Comparison of ENCODE assay signal across 8 cellular contexts in the genomic region with DNA sequence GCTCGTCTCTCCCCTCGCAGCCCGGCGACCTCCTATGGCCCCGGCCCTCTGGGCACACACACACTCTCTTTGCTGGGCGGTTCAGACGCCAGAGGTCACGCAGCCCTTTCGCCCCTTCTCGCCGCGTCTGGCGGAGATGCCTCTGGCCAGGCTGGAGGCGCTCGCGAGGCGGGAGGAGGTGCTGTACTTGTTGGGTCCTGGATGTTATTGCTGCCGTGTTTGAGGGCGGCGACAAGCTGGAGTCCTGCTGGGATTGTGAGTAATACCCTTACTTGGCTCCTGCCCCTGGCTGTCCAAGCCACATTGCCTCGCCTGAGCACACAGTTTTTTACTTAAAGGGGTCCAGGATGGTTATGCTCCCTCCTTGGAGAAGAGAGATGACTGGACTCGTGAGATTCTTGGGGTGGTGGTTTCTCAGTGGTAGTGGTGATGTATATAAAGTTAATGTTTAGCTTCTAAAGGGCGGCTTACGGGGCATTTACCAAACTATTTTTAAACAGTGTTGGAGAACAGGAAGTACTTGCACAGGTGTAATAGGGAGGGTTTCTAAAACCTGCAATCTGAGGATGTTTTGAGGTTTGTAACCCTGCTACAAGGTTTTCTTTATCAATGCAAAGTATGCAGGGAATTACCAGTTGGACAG. TPM values are rescaled to one million over a fixed set of nuclear protein-coding genes. Genes with fewer than 3 reads are reported as not detected.
DNase-seq lines count a peak whose midpoint lies in the region; ATAC-seq and TF ChIP-seq lines count a peak whose summit lies in the region.

No MANE protein-coding gene starts in this region.

- H3K9me2 ChIP-seq in PC-3 (replicated peaks; ENCODE audit: low read length): 0 out of 2 replicates have a peak, but pooled peaks cover 6% of the 10 kb centered on the region

- ATAC-seq in GM21390 (IDR thresholded peaks at IDR 0.05; ENCODE audit: unreplicated experiment): peak; percentile 51
- peak; percentile 67 for ATAC-seq in PC-3
- ATAC-seq in naive B cell (ENCODE audit: low read depth in 2 of 2): peak; percentile 40 to 50
- peak; percentile 66 to 67 for ATAC-seq in stimulated activated naive B cell treated with anti-CD40 and anti-IgM and Interleukin-4, amounts not matched to agents 10 μg/mL and 1 μg/mL and 100 μg/mL, for 72 hours (replicated peaks)

- H4K20me1 ChIP-seq in PC-3 (ENCODE audit: low read length): peaks cover 12% of the 10 kb centered on the region
- H4K20me1 ChIP-seq in fibroblast of lung (ENCODE audit: control insufficient read depth, extremely low read depth, insufficient read depth, low read length): no peaks in the 10 kb centered on the region

- peak overlapping the region; percentile 57 for H3K27ac ChIP-seq in PC-3 (ENCODE audit: low read length)
- H3K27ac ChIP-seq in fibroblast of lung (ENCODE audit: insufficient read depth, low read length): peak overlapping the region; percentile 89

- BruUV-seq in PC-3 (replicated peaks; lab: Mats Ljungman, UMichigan): TSS peak; percentile 75

- peak; percentile 88 for DNase-seq in Caki2 (ENCODE audit: low read depth)
- DNase-seq in HT1080 (ENCODE audit: low read depth): peak; percentile 96
- peak; percentile 78 for DNase-seq in PC-3
- peak; percentile 54 for DNase-seq in activated T-helper 1 cell treated with anti-CD3 and anti-CD28 coated beads, Interleukin-12 subunit alpha, Interleukin-12 subunit beta, Interleukin-2, Interleukin-4 antibody, amounts not matched to agents 30 ng/mL and 10 ng/mL and 1 ng/mL, durations not matched to agents 14 hours and 24 hours and 36 hours (ENCODE audit: low spot score)
- peak; percentile 93 to 95 for DNase-seq in fibroblast of lung (ENCODE audit: low read depth in 2 of 2)
- no peak for DNase-seq in naive B cell
- peak; percentile 71 for DNase-seq in stimulated activated naive B cell treated with anti-CD40 and anti-IgM and Interleukin-4, amounts not matched to agents 10 μg/mL and 1 μg/mL and 100 μg/mL, for 72 hours

- TF ChIP-seq CTCF in PC-3 (conservative IDR thresholded peaks at IDR 0.05; ENCODE audit: low read depth, low read length): peak; percentile 50
- peak; percentile 29 to 40 for TF ChIP-seq CTCF in fibroblast of lung (conservative IDR thresholded peaks at IDR 0.05 in 1 of 2, IDR thresholded peaks at IDR 0.05 in 1 of 2; ENCODE audit: low read depth in 1 of 2, low read length in 2 of 2)

- H3K4me1 ChIP-seq in PC-3 (ENCODE audit: insufficient read depth, low read length): peaks cover 28% of the 10 kb centered on the region
- peaks cover 14% of the 10 kb centered on the region for H3K4me1 ChIP-seq in fibroblast of lung (ENCODE audit: control insufficient read depth, extremely low read depth, insufficient read depth, low read length)

- no peaks in the 10 kb centered on the region for H3K9me3 Mint-ChIP-seq in activated T-helper 1 cell treated with anti-CD3 and anti-CD28 coated beads, Interleukin-12 subunit alpha, Interleukin-12 subunit beta, Interleukin-2, Interleukin-4 antibody, amounts not matched to agents 30 ng/mL and 10 ng/mL and 1 ng/mL, durations not matched to agents 14 hours and 24 hours and 36 hours
- no peaks in the 10 kb centered on the region for H3K9me3 Mint-ChIP-seq in naive B cell
- peaks cover 1 to 4% of the 10 kb centered on the region in 2 donors for H3K9me3 Mint-ChIP-seq in stimulated activated naive B cell treated with anti-CD40 and anti-IgM and Interleukin-4, amounts not matched to agents 10 μg/mL and 1 μg/mL and 100 μg/mL, for 72 hours

- H3F3A ChIP-seq in PC-3 (ENCODE audit: low read length, unreplicated experiment): peaks cover 7% of the 10 kb centered on the region

- CTCF ChIA-PET in PC-3 (lab: Charles Lee): interaction anchor here (0.5 kb wide), 1 partner anchor 178 kb away, joined by 3 read pairs; no protein-coding TSS in a partner anchor

- peak overlapping the region; percentile 95 for H3K4me3 Mint-ChIP-seq in activated T-helper 1 cell treated with anti-CD3 and anti-CD28 coated beads, Interleukin-12 subunit alpha, Interleukin-12 subunit beta, Interleukin-2, Interleukin-4 antibody, amounts not matched to agents 30 ng/mL and 10 ng/mL and 1 ng/mL, durations not matched to agents 14 hours and 24 hours and 36 hours
- peak overlapping the region; percentile 89 to 99 (median 96) for H3K4me3 Mint-ChIP-seq in naive B cell
- peak overlapping the region; percentile 88 for H3K4me3 Mint-ChIP-seq in stimulated activated naive B cell treated with anti-CD40 and anti-IgM and Interleukin-4, amounts not matched to agents 10 μg/mL and 1 μg/mL and 100 μg/mL, for 72 hours

- POLR2A ChIA-PET in PC-3 (lab: Charles Lee; ENCODE audit: unreplicated experiment): no interaction called here

- in situ Hi-C loops in Caki2 (cut with HindIII; ENCODE audit: low pct_unique_long_range_greater_than_20kb, low sequenced_read_pairs): no loop called here

- peaks cover 9% of the 10 kb centered on the region for H3K36me3 Mint-ChIP-seq in activated T-helper 1 cell treated with anti-CD3 and anti-CD28 coated beads, Interleukin-12 subunit alpha, Interleukin-12 subunit beta, Interleukin-2, Interleukin-4 antibody, amounts not matched to agents 30 ng/mL and 10 ng/mL and 1 ng/mL, durations not matched to agents 14 hours and 24 hours and 36 hours (ENCODE audit: low read depth)
- H3K36me3 Mint-ChIP-seq in naive B cell: peaks cover 10% of the 10 kb centered on the region in 2 donors
- peaks cover 9% of the 10 kb centered on the region in 2 donors for H3K36me3 Mint-ChIP-seq in stimulated activated naive B cell treated with anti-CD40 and anti-IgM and Interleukin-4, amounts not matched to agents 10 μg/mL and 1 μg/mL and 100 μg/mL, for 72 hours

- peaks cover 39% of the 10 kb centered on the region for H3K4me1 Mint-ChIP-seq in activated T-helper 1 cell treated with anti-CD3 and anti-CD28 coated beads, Interleukin-12 subunit alpha, Interleukin-12 subunit beta, Interleukin-2, Interleukin-4 antibody, amounts not matched to agents 30 ng/mL and 10 ng/mL and 1 ng/mL, durations not matched to agents 14 hours and 24 hours and 36 hours (ENCODE audit: low read depth)
- peaks cover 19 to 50% (median 22%) of the 10 kb centered on the region in 3 donors for H3K4me1 Mint-ChIP-seq in naive B cell
- H3K4me1 Mint-ChIP-seq in stimulated activated naive B cell treated with anti-CD40 and anti-IgM and Interleukin-4, amounts not matched to agents 10 μg/mL and 1 μg/mL and 100 μg/mL, for 72 hours: peaks cover 18 to 38% of the 10 kb centered on the region in 2 donors

- H3K27me3 Mint-ChIP-seq in activated T-helper 1 cell treated with anti-CD3 and anti-CD28 coated beads, Interleukin-12 subunit alpha, Interleukin-12 subunit beta, Interleukin-2, Interleukin-4 antibody, amounts not matched to agents 30 ng/mL and 10 ng/mL and 1 ng/mL, durations not matched to agents 14 hours and 24 hours and 36 hours (ENCODE audit: insufficient read depth): peaks cover 5% of the 10 kb centered on the region
- H3K27me3 Mint-ChIP-seq in naive B cell: no peaks in the 10 kb centered on the region
- peaks cover 0 to 4% of the 10 kb centered on the region in 2 donors for H3K27me3 Mint-ChIP-seq in stimulated activated naive B cell treated with anti-CD40 and anti-IgM and Interleukin-4, amounts not matched to agents 10 μg/mL and 1 μg/mL and 100 μg/mL, for 72 hours

- H3K9ac ChIP-seq in PC-3 (ENCODE audit: low read length) (peak overlapping the region; percentile 71), fibroblast of lung (ENCODE audit: insufficient read depth, low read length) (peak overlapping the region; percentile 77)

- intact Hi-C loops in PC-3 (cut with micrococcal nuclease): loop anchor here (1.0 to 5.0 kb wide), 4 partner anchors 74 to 225 kb away; no protein-coding TSS in a partner anchor
- intact Hi-C loops in activated T-helper 1 cell treated with anti-CD3 and anti-CD28 coated beads, Interleukin-12 subunit alpha, Interleukin-12 subunit beta, Interleukin-2, Interleukin-4 antibody, amounts not matched to agents 30 ng/mL and 10 ng/mL and 1 ng/mL, durations not matched to agents 14 hours and 24 hours and 36 hours (cut with micrococcal nuclease): loop anchor here (1.0 to 5.0 kb wide), 7 partner anchors 25 to 528 kb away; a partner anchor contains a TSS

- H3K27me3 ChIP-seq in PC-3 (ENCODE audit: low read length): no peaks in the 10 kb centered on the region
- H3K27me3 ChIP-seq in fibroblast of lung (ENCODE audit: control insufficient read depth, insufficient read depth, low read length): no peaks in the 10 kb centered on the region

- H3K4me2 ChIP-seq in PC-3 (ENCODE audit: low read length) (peak overlapping the region; percentile 84), fibroblast of lung (ENCODE audit: extremely low read depth, insufficient read depth, low read length) (peak overlapping the region; percentile 78)

- peak overlapping the region; percentile 69 for H2AFZ ChIP-seq in PC-3 (ENCODE audit: low read length)
- peak overlapping the region; percentile 89 for H2AFZ ChIP-seq in fibroblast of lung (ENCODE audit: low read length)

- H3K9me3 ChIP-seq in PC-3 (ENCODE audit: low read length): no peaks in the 10 kb centered on the region
- no peaks in the 10 kb centered on the region for H3K9me3 ChIP-seq in fibroblast of lung (ENCODE audit: control insufficient read depth, insufficient read depth, low read depth, low read length)

- peaks cover 61% of the 10 kb centered on the region for H3K79me2 ChIP-seq in PC-3 (ENCODE audit: low read length)
- H3K79me2 ChIP-seq in fibroblast of lung (ENCODE audit: control insufficient read depth, insufficient read depth, low read length): peaks cover 40% of the 10 kb centered on the region

- H3K4me3 ChIP-seq in PC-3 (ENCODE audit: low read length): peak overlapping the region; percentile 89
- peak overlapping the region; percentile 79 to 99 (median 89) for H3K4me3 ChIP-seq in fibroblast of lung (replicated peaks in 1 of 4; ENCODE audit: control extremely low read depth in 1 of 4, insufficient read depth in 1 of 4, low read depth in 3 of 4, low read length in 4 of 4)

- H3K36me3 ChIP-seq in PC-3 (ENCODE audit: low read depth, low read length) (no peaks in the 10 kb centered on the region; the same call in 1 of the 2 replicates), fibroblast of lung (ENCODE audit: control insufficient read depth, insufficient read depth, low read length) (no peaks in the 10 kb centered on the region)

- peak overlapping the region; percentile 95 for H3K27ac Mint-ChIP-seq in activated T-helper 1 cell treated with anti-CD3 and anti-CD28 coated beads, Interleukin-12 subunit alpha, Interleukin-12 subunit beta, Interleukin-2, Interleukin-4 antibody, amounts not matched to agents 30 ng/mL and 10 ng/mL and 1 ng/mL, durations not matched to agents 14 hours and 24 hours and 36 hours
- peak overlapping the region; percentile 76 to 95 (median 92) for H3K27ac Mint-ChIP-seq in naive B cell
- peak overlapping the region; percentile 90 for H3K27ac Mint-ChIP-seq in stimulated activated naive B cell treated with anti-CD40 and anti-IgM and Interleukin-4, amounts not matched to agents 10 μg/mL and 1 μg/mL and 100 μg/mL, for 72 hours

RNA-seq across cellular contexts. Expression of a gene that starts 0.6 kb away (rescaled TPM):
- 4.7 and 6.9 TPM in 2 replicates for total RNA-seq in Caki2 (2014; rRNA removed; shearing (Covaris generic); ENCODE audit: low replicate concordance)
- 16.5 and 18.5 TPM in 2 replicates for total RNA-seq in HT1080 (2014; rRNA removed; shearing (Covaris generic))
- 19.8 and 31.4 TPM in 2 replicates for polyA plus RNA-seq in HT1080 (2015; cell fraction: cytosol; rRNA removed)
- polyA plus RNA-seq in HT1080 (2015; cell fraction: nucleus; rRNA removed): 48.9 and 50.5 TPM in 2 replicates
- total RNA-seq in PC-3 (2014; rRNA removed) (8.7 and 9.6 TPM in 2 replicates), fibroblast of lung (90.7 and 102 TPM in 2 replicates)
- total RNA-seq in activated T-helper 1 cell treated with anti-CD3 and anti-CD28 coated beads, Interleukin-12 subunit alpha, Interleukin-12 subunit beta, Interleukin-2, Interleukin-4 antibody, amounts not matched to agents 30 ng/mL and 10 ng/mL and 1 ng/mL, durations not matched to agents 14 hours and 24 hours and 36 hours: 6.1 and 8.5 TPM in 2 replicates
- polyA plus RNA-seq in fibroblast of lung (55.7 and 56.9 TPM in 2 replicates), naive B cell (ENCODE audit: low read depth in 6 of 6) (10 to 100 TPM in 2 of 6 donors, 1 to 10 TPM in 3, under 1 TPM in 1; 1.00 to 19.4 (median 7.0) TPM)
- 35.7 and 37.3 TPM in 2 replicates for polyA plus RNA-seq in fibroblast of lung (2012)
- 10.2 and 17.8 TPM in 2 replicates for polyA minus RNA-seq in fibroblast of lung (ENCODE audit: low replicate concordance)
